1 cellular context compared by ENCODE assay signal in the genomic region with DNA sequence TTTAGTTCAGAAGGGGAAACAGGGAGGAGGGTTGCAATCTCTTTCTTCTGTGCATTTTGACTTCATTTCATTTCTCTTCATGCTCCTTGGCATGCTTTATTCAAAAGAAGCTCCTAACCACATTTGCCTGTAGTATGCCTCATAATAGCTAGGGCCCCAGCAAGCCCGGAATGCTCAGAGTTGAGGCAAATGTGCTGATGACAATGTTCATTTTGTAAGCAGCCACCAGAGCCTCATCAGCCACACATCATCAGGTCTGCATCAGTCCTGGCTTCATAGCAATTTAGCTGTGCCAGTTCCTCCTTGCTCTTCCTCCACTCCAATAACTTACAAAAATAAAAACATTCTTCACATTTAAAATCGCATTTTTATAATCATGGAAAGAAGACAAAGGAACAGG.
TF ChIP-seq lines count a peak whose summit lies in the region.

No MANE protein-coding gene starts in this region.

TF ChIP-seq in IMR-90, 13 proteins besides CTCF, POLR2A, EP300 and RAD21:
- TF ChIP-seq SMC3 (IDR thresholded peaks at IDR 0.05; ENCODE audit: low read depth, low read length) (no peak), CEBPB (IDR thresholded peaks at IDR 0.05; ENCODE audit: low read depth, low read length) (no peak), MXI1 (IDR thresholded peaks at IDR 0.05; ENCODE audit: borderline replicate concordance, low read depth, low read length) (no peak), MAFK (IDR thresholded peaks at IDR 0.05; ENCODE audit: low read depth, low read length) (no peak), FOS (IDR thresholded peaks at IDR 0.05; ENCODE audit: low read depth, low read length) (no peak), CHD1 (IDR thresholded peaks at IDR 0.05; ENCODE audit: low read depth, low read length) (no peak)
- TF ChIP-seq, protein P1, sequence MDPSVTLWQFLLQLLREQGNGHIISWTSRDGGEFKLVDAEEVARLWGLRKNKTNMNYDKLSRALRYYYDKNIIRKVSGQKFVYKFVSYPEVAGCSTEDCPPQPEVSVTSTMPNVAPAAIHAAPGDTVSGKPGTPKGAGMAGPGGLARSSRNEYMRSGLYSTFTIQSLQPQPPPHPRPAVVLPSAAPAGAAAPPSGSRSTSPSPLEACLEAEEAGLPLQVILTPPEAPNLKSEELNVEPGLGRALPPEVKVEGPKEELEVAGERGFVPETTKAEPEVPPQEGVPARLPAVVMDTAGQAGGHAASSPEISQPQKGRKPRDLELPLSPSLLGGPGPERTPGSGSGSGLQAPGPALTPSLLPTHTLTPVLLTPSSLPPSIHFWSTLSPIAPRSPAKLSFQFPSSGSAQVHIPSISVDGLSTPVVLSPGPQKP (IDR thresholded peaks at IDR 0.05; ENCODE audit: borderline replicate concordance, low read depth, low read length), result no peak
TF ChIP-seq in IMR-90: peak in this region for 0.
